13 cellular contexts compared by ENCODE assay signal in genomic region chr17:76024353-76024752, GRCh38. TPM values are rescaled to one million over a fixed set of nuclear protein-coding genes. Genes with fewer than 3 reads are reported as not detected.
A peak's percentile ranks its signal among the peaks of the same experiment; 100 is the strongest.
DNase-seq lines count a peak whose midpoint lies in the region; ATAC-seq and TF ChIP-seq lines count a peak whose summit lies in the region.
"Had no signal": no experiment of that assay in that cellular context is flagged by ENCODE, and none has a peak within 500 bp of the region (broad histone marks: within the 10 kb centered on the region; RNA-seq: fewer than 3 reads in every experiment).

No MANE protein-coding gene starts in this region.

- H4K5ac ChIP-seq in H9 (ENCODE audit: insufficient read length, low read depth, low read length) = no peak overlapping the region

- H3K36me3 Mint-ChIP-seq in H9 (ENCODE audit: insufficient read depth in 1 of 3, low read depth in 3 of 3) = no peaks in the 10 kb centered on the region
- H3K36me3 Mint-ChIP-seq in natural killer cell treated with Interleukin-12 subunit alpha and Interleukin-12 subunit beta and Interleukin-15 and Interleukin-18, amount 100 ng/mL, for 72 hours = no peaks in the 10 kb centered on the region
- H3K36me3 Mint-ChIP-seq: CD8-positive, alpha-beta memory T cell; IgD-negative memory B cell had no signal

- H3K4me1 ChIP-seq in H9 (ENCODE audit: insufficient read depth, low read length) (no peaks in the 10 kb centered on the region; the same call in 1 of the 2 replicates), esophagus (ENCODE audit: control insufficient read depth in 2 of 2, insufficient read depth in 2 of 2, low read length in 1 of 2) (peaks cover 3 to 7% of the 10 kb centered on the region in 2 donors), neuronal stem cell (ENCODE audit: control insufficient read depth in 2 of 2, insufficient read depth in 1 of 2, low read depth in 1 of 2, low read length in 2 of 2) (peaks cover 0 to 2% of the 10 kb centered on the region in 2 donors)

- H3K4me3 ChIP-seq in esophagus (ENCODE audit: low read depth in 1 of 2, low read length in 2 of 2) (peak overlapping the region; percentile 9 to 65), neuronal stem cell (ENCODE audit: low read length in 2 of 2) (no peak overlapping the region)
- H3K4me3 ChIP-seq: BLaER1 had no signal

- H4K8ac ChIP-seq in H9 (replicated peaks; ENCODE audit: insufficient read length, low read depth, low read length) = no peak overlapping the region
- H4K8ac ChIP-seq in neuronal stem cell (ENCODE audit: low read depth, low read length) = no peak overlapping the region

- H3K4ac ChIP-seq in H9 (ENCODE audit: low read depth, low read length) (no peak overlapping the region), neuronal stem cell (ENCODE audit: low read length) (no peak overlapping the region)

- H3K23me2 ChIP-seq in H9 (ENCODE audit: insufficient read length, low read depth, low read length, poor library complexity, severe bottlenecking) = no peaks in the 10 kb centered on the region

- H3K27ac Mint-ChIP-seq in H9 = no peak overlapping the region
- H3K27ac Mint-ChIP-seq in natural killer cell treated with Interleukin-12 subunit alpha and Interleukin-12 subunit beta and Interleukin-15 and Interleukin-18, amount 100 ng/mL, for 72 hours = no peak overlapping the region

- H2BK15ac ChIP-seq in H9 (ENCODE audit: low read depth, low read length) = no peak overlapping the region
- peak overlapping the region; percentile 81 for H2BK15ac ChIP-seq in neuronal stem cell (ENCODE audit: low read length)

- no peak overlapping the region for H2AFZ ChIP-seq in H9 (ENCODE audit: low read length)
- H2AFZ ChIP-seq in neuronal stem cell (ENCODE audit: low read length) = no peak overlapping the region

- no peak overlapping the region for H3K9ac ChIP-seq in H9 (ENCODE audit: extremely low read depth, insufficient read length, low read length)
- H3K9ac ChIP-seq in neuronal stem cell (ENCODE audit: low read depth, low read length, poor library complexity) = peak overlapping the region; percentile 63
- H3K9ac ChIP-seq: BLaER1 had no signal

- H3K56ac ChIP-seq in H9 (ENCODE audit: insufficient read length, low read depth, low read length) = no peak overlapping the region

- H3K4me2 ChIP-seq in H9 (ENCODE audit: insufficient read depth, insufficient read length, low read length) (no peak overlapping the region), neuronal stem cell (ENCODE audit: insufficient read depth, low read length, poor library complexity, severe bottlenecking) (no peak overlapping the region)
- H3K4me2 ChIP-seq: BLaER1 had no signal

- H3K79me1 ChIP-seq in H9 (ENCODE audit: insufficient read depth, low read depth, low read length, poor library complexity, severe bottlenecking) (no peaks in the 10 kb centered on the region), neuronal stem cell (ENCODE audit: low read depth, low read length) (peaks cover under 1% of the 10 kb centered on the region)

- no peak overlapping the region for H3K4me3 Mint-ChIP-seq in H9
- H3K4me3 Mint-ChIP-seq in natural killer cell treated with Interleukin-12 subunit alpha and Interleukin-12 subunit beta and Interleukin-15 and Interleukin-18, amount 100 ng/mL, for 72 hours = no peak overlapping the region
- H3K4me3 Mint-ChIP-seq: CD8-positive, alpha-beta memory T cell; IgD-negative memory B cell had no signal

- no peaks in the 10 kb centered on the region for H3K9me3 Mint-ChIP-seq in H9
- H3K9me3 Mint-ChIP-seq in natural killer cell treated with Interleukin-12 subunit alpha and Interleukin-12 subunit beta and Interleukin-15 and Interleukin-18, amount 100 ng/mL, for 72 hours = no peaks in the 10 kb centered on the region
- H3K9me3 Mint-ChIP-seq: CD8-positive, alpha-beta memory T cell; IgD-negative memory B cell had no signal

- H3K27me3 Mint-ChIP-seq in H9 (ENCODE audit: low read depth) = peaks cover 5% of the 10 kb centered on the region; the same call in 1 of the 2 replicates
- H3K27me3 Mint-ChIP-seq in natural killer cell treated with Interleukin-12 subunit alpha and Interleukin-12 subunit beta and Interleukin-15 and Interleukin-18, amount 100 ng/mL, for 72 hours = no peaks in the 10 kb centered on the region
- H3K27me3 Mint-ChIP-seq: CD8-positive, alpha-beta memory T cell; IgD-negative memory B cell had no signal

- H3K36me3 ChIP-seq in KOPT-K1 (ENCODE audit: insufficient read depth, low read length) = peaks cover 35% of the 10 kb centered on the region; the same call in 1 of the 2 replicates
- peaks cover 0 to 21% of the 10 kb centered on the region in 2 donors for H3K36me3 ChIP-seq in esophagus (ENCODE audit: control insufficient read depth in 2 of 2, insufficient read depth in 2 of 2, low read length in 1 of 2)
- no peaks in the 10 kb centered on the region for H3K36me3 ChIP-seq in neuronal stem cell (replicated peaks in 1 of 2; ENCODE audit: control insufficient read depth in 2 of 2, insufficient read depth in 2 of 2, low read length in 2 of 2)
- H3K36me3 ChIP-seq: BLaER1 had no signal

- H3K27me3 ChIP-seq in H9 (ENCODE audit: insufficient read depth, low read length) = no peaks in the 10 kb centered on the region
- H3K27me3 ChIP-seq in esophagus (ENCODE audit: control insufficient read depth in 1 of 2, insufficient read depth in 2 of 2, low read length in 2 of 2) = no peaks in the 10 kb centered on the region
- H3K27me3 ChIP-seq in neuronal stem cell (ENCODE audit: control insufficient read depth in 3 of 3, insufficient read depth in 3 of 3, low read depth in 1 of 3, low read length in 3 of 3) = peaks cover 0 to 41% (median 0%) of the 10 kb centered on the region in 3 experiments
- H3K27me3 ChIP-seq: BLaER1 had no signal

- H3K18ac ChIP-seq in H9 (ENCODE audit: insufficient read length, low read depth, low read length) = no peak overlapping the region
- H3K18ac ChIP-seq in neuronal stem cell (ENCODE audit: low read length) = no peak overlapping the region

- no peaks in the 10 kb centered on the region for H4K20me1 ChIP-seq in H9 (ENCODE audit: control insufficient read depth, insufficient read depth, insufficient read length)
- H4K20me1 ChIP-seq: BLaER1 had no signal

- no peak overlapping the region for H3K27ac ChIP-seq in H9 (ENCODE audit: insufficient read length, low read depth, low read length)
- H3K27ac ChIP-seq in KOPT-K1 (ENCODE audit: low read depth, low read length, poor library complexity, severe bottlenecking) = peak overlapping the region; percentile 100
- H3K27ac ChIP-seq in esophagus (ENCODE audit: low read depth in 2 of 2, low read length in 1 of 2) = peak overlapping the region; percentile 6 to 72
- H3K27ac ChIP-seq in neuronal stem cell (replicated peaks; ENCODE audit: low read length) = no peak overlapping the region
- H3K27ac ChIP-seq: BLaER1 had no signal

- H3K14ac ChIP-seq in H9 (ENCODE audit: insufficient read depth, low read length) (0 out of 2 replicates have a peak overlapping the region, but pooled peaks have one; percentile 55), neuronal stem cell (ENCODE audit: low read length) (no peak overlapping the region)

- no peak for TF ChIP-seq CTCF in H9 (conservative IDR thresholded peaks at IDR 0.05)

- H3K9me3 ChIP-seq in H9 (ENCODE audit: control insufficient read depth, low read depth, low read length) (no peaks in the 10 kb centered on the region), KOPT-K1 (ENCODE audit: insufficient read depth, low read length, poor library complexity, severe bottlenecking) (no peaks in the 10 kb centered on the region), esophagus (ENCODE audit: control insufficient read depth in 2 of 2, insufficient read depth in 1 of 2, low read depth in 1 of 2, low read length in 1 of 2) (no peaks in the 10 kb centered on the region), neuronal stem cell (replicated peaks in 1 of 2; ENCODE audit: control insufficient read depth in 2 of 2, insufficient read depth in 1 of 2, low read depth in 1 of 2, low read length in 2 of 2) (no peaks in the 10 kb centered on the region)
- H3K9me3 ChIP-seq: BLaER1, Caco-2 had no signal

- H3K4me1 Mint-ChIP-seq in H9 = peaks cover 4 to 11% of the 10 kb centered on the region in 2 experiments
- H3K4me1 Mint-ChIP-seq in natural killer cell treated with Interleukin-12 subunit alpha and Interleukin-12 subunit beta and Interleukin-15 and Interleukin-18, amount 100 ng/mL, for 72 hours (ENCODE audit: low read depth in 2 of 2) = peaks cover 3 to 5% of the 10 kb centered on the region in 2 donors

- H2BK12ac ChIP-seq in H9 (ENCODE audit: insufficient read length, low read depth, low read length) (no peak overlapping the region), neuronal stem cell (ENCODE audit: low read length) (no peak overlapping the region)

- no peak overlapping the region for H2BK20ac ChIP-seq in H9 (ENCODE audit: low read depth, low read length, poor library complexity, severe bottlenecking)

- H2BK5ac ChIP-seq in H9 (ENCODE audit: insufficient read length, low read length) (no peak overlapping the region), neuronal stem cell (ENCODE audit: low read length) (no peak overlapping the region)

- no peak for DNase-seq in H9
- DNase-seq in neuronal stem cell (ENCODE audit: low spot score) = no peak
- no peak for DNase-seq in natural killer cell treated with Interleukin-12 subunit alpha and Interleukin-12 subunit beta and Interleukin-15 and Interleukin-18, amount 100 ng/mL, for 72 hours (ENCODE audit: low spot score)
- DNase-seq in NCI-H446 (lab: John Stamatoyannopoulos, UW) = no peak
- DNase-seq: AML-193; CD8-positive, alpha-beta memory T cell; DMS53 had no signal

- WGBS in H9 (ENCODE audit: extremely low coverage, insufficient read length, low lambda C conversion rate) = no CpG with 5 or more reads among the region's 9 CpGs
- 64 to 67% methylated on average over 9 of the region's 9 CpGs for WGBS in esophagus, 2 donors
- WGBS in neuronal stem cell (ENCODE audit: extremely low coverage in 2 of 2, insufficient read length in 2 of 2, insufficient replicate concordance in 1 of 2), 2 donors = no CpG with 5 or more reads among the region's 9 CpGs

- no peaks in the 10 kb centered on the region for H3K79me2 ChIP-seq in H9 (ENCODE audit: insufficient read depth, low read length)

- no peak for ATAC-seq in natural killer cell treated with Interleukin-12 subunit alpha and Interleukin-12 subunit beta and Interleukin-15 and Interleukin-18, amount 100 ng/mL, for 72 hours
- ATAC-seq in GM21528 (IDR thresholded peaks at IDR 0.05; ENCODE audit: low FRiP score, unreplicated experiment) = no peak

- H2BK120ac ChIP-seq in H9 (ENCODE audit: low read depth, low read length, poor library complexity, severe bottlenecking) (no peak overlapping the region), neuronal stem cell (ENCODE audit: low read depth, low read length) (no peak overlapping the region)

- no peak overlapping the region for H4K91ac ChIP-seq in H9 (ENCODE audit: insufficient read length, low read depth, low read length)
- H4K91ac ChIP-seq in neuronal stem cell (ENCODE audit: low read depth, low read length, poor library complexity) = no peak overlapping the region

- H3K23ac ChIP-seq in H9 (ENCODE audit: insufficient read length, low read depth, low read length) (no peak overlapping the region), neuronal stem cell (ENCODE audit: low read depth, low read length, poor library complexity) (peak overlapping the region; percentile 5)

- H3T11ph ChIP-seq in H9 (ENCODE audit: low read length) = no peak overlapping the region

- H2AK5ac ChIP-seq in H9 (ENCODE audit: insufficient read length, low read length) (no peak overlapping the region), neuronal stem cell (ENCODE audit: low read depth, low read length) (peak overlapping the region; percentile 3)

RNA-seq across cellular contexts. Expression of gene EVPL, which starts 2.8 kb away (rescaled TPM):
- 0.48 and 0.53 TPM in 2 replicates for total RNA-seq in H9 (2021)
- 100 to 1,000 TPM; 229 to 425 TPM for polyA plus RNA-seq in esophagus
- polyA plus RNA-seq in neuronal stem cell (2013, experiment 1 of 2) = not detected
- polyA plus RNA-seq in neuronal stem cell (2013, experiment 2 of 2) = not detected
- total RNA-seq in natural killer cell treated with Interleukin-12 subunit alpha and Interleukin-12 subunit beta and Interleukin-15 and Interleukin-18, amount 100 ng/mL, for 72 hours = under 1 TPM; 0.05 to 0.64 TPM
- polyA plus RNA-seq: CD8-positive, alpha-beta memory T cell; IgD-negative memory B cell had no signal

RNA-seq across cellular contexts. Expression of gene CDK3, which starts 23.7 kb away (rescaled TPM):
- 11.7 and 14.3 TPM in 2 replicates for total RNA-seq in H9 (2021)
- polyA plus RNA-seq in esophagus = 10 to 100 TPM in 1 of 2 donors, 1 to 10 TPM in 1; 6.5 to 16.2 TPM
- polyA plus RNA-seq in neuronal stem cell (2013, experiment 1 of 2) = 5.4 TPM
- 5.3 TPM for polyA plus RNA-seq in neuronal stem cell (2013, experiment 2 of 2)
- total RNA-seq in natural killer cell treated with Interleukin-12 subunit alpha and Interleukin-12 subunit beta and Interleukin-15 and Interleukin-18, amount 100 ng/mL, for 72 hours = 10 to 100 TPM in 1 of 2 donors, 1 to 10 TPM in 1; 9.8 to 16.2 TPM
- polyA plus RNA-seq: CD8-positive, alpha-beta memory T cell had no signal

RNA-seq across cellular contexts. Expression of gene TEN1, which starts 45.3 kb away (rescaled TPM):
- 19.3 and 19.9 TPM in 2 replicates for total RNA-seq in H9 (2021)
- 10 to 100 TPM; 42.7 to 43.7 TPM for polyA plus RNA-seq in esophagus
- polyA plus RNA-seq in neuronal stem cell (2013, experiment 1 of 2) = 8.7 TPM
- 8.1 TPM for polyA plus RNA-seq in neuronal stem cell (2013, experiment 2 of 2)
- total RNA-seq in natural killer cell treated with Interleukin-12 subunit alpha and Interleukin-12 subunit beta and Interleukin-15 and Interleukin-18, amount 100 ng/mL, for 72 hours = 10 to 100 TPM; 16.5 to 19.1 TPM

RNA-seq across cellular contexts. Expression of gene ACOX1, which starts 45.4 kb away (rescaled TPM):
- total RNA-seq in H9 (2021) = 27.2 and 27.4 TPM in 2 replicates
- 10 to 100 TPM; 22.7 to 37.4 TPM for polyA plus RNA-seq in esophagus
- 3.1 TPM for polyA plus RNA-seq in neuronal stem cell (2013, experiment 1 of 2)
- polyA plus RNA-seq in neuronal stem cell (2013, experiment 2 of 2) = 3.0 TPM
- total RNA-seq in natural killer cell treated with Interleukin-12 subunit alpha and Interleukin-12 subunit beta and Interleukin-15 and Interleukin-18, amount 100 ng/mL, for 72 hours = 10 to 100 TPM; 36.8 to 44.6 TPM

RNA-seq across cellular contexts. Expression of gene SRP68, which starts 48.0 kb away (rescaled TPM):
- total RNA-seq in H9 (2021) = 85.1 and 86.1 TPM in 2 replicates
- polyA plus RNA-seq in esophagus = 10 to 100 TPM; 34.3 to 57.9 TPM
- 51.0 TPM for polyA plus RNA-seq in neuronal stem cell (2013, experiment 1 of 2)
- 51.5 TPM for polyA plus RNA-seq in neuronal stem cell (2013, experiment 2 of 2)
- 10 to 100 TPM; 96.2 to 98.4 TPM for total RNA-seq in natural killer cell treated with Interleukin-12 subunit alpha and Interleukin-12 subunit beta and Interleukin-15 and Interleukin-18, amount 100 ng/mL, for 72 hours

Comparison
In these comparisons a context has a peak if more than half of its experiments do, and no peak if none do; other contexts are left out.
1. H3K27ac ChIP-seq: peak in KOPT-K1 (single experiment) and esophagus (2 of 2); none in H9 (single experiment) and neuronal stem cell (single experiment).
2. H3K4me3 ChIP-seq: peak in esophagus (2 of 2); none in neuronal stem cell (0 of 2).